1 cellular context compared by ENCODE assay signal in the genomic region with DNA sequence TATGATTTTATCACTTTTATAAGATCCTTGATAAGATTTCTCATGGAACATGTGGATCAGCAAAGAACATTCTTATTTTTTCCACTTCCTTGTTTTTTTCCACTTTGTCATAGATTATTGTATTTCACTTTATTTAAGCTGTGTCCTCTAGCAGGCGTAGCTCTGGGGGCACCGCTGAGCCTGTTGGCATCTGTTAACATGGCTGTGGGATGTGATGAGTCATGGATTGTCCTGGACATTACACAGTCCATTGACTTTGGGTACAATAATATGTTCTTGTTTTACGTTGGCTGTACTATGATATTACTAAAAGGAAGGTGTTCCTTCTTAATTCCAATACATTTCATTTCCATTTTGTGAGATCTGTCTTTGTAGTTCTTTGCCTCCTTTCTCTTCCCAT. TPM values are rescaled to one million over a fixed set of nuclear protein-coding genes. Genes with fewer than 3 reads are reported as not detected.
"Had no signal": no experiment of that assay in that cellular context is flagged by ENCODE, and none has a peak within 500 bp of the region (broad histone marks: within the 10 kb centered on the region; RNA-seq: fewer than 3 reads in every experiment).

No MANE protein-coding gene starts in this region.

RNA-seq across cellular contexts. Expression of a gene that starts 31.9 kb away (rescaled TPM):
- total RNA-seq: ascending aorta had no signal
